Comparison of ENCODE assay signal across 9 cellular contexts in the genomic region with DNA sequence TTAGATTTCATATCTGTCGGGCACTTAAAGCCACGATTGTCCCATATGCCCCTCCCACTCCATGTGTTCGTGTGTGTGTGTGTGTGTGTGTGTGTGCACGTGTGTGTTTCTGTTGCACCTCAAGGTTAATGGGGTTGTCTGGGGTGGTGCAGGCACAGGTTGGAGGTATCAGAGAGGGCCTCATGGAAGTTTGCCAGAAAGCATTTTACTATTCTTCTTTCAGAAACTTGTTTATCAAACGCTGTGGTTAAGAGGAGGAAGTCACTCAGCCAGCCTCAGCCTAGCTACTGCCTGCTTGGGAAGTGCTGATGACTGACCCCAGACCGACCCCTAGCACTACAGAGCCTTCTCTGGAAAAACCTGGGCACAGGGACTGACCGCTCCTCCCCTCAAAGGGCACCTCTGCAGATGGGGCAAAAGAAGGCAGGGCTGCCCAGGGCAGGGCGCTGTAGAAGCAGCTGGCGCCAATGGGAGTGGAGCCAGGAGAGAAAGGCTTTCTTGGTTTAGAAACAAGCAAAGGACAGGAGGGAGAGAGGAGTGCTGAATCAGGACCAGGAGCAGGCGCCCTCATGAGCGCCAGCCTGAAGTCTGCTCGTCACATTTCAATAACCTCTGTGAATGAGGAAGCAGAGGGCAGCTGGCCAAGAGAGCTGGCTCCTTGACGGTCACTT. TPM values are rescaled to one million over a fixed set of nuclear protein-coding genes. Genes with fewer than 3 reads are reported as not detected.
A peak's percentile ranks its signal among the peaks of the same experiment; 100 is the strongest.
DNase-seq lines count a peak whose midpoint lies in the region; ATAC-seq and TF ChIP-seq lines count a peak whose summit lies in the region.
"Had no signal": no experiment of that assay in that cellular context is flagged by ENCODE, and none has a peak within 500 bp of the region (broad histone marks: within the 10 kb centered on the region; RNA-seq: fewer than 3 reads in every experiment).

No MANE protein-coding gene starts in this region.

- no peak overlapping the region for H3K4me3 Mint-ChIP-seq in activated CD8-positive, alpha-beta memory T cell treated with anti-CD3 and anti-CD28 coated beads, Interleukin-2, amount 10 ng/mL, durations not matched to agents 7 days and 5 days
- peak overlapping the region; percentile 42 for H3K4me3 Mint-ChIP-seq in activated naive CD8-positive, alpha-beta T cell treated with anti-CD3 and anti-CD28 coated beads for 36 hours
- H3K4me3 Mint-ChIP-seq in neural crest cell, result no peak overlapping the region

- no peak overlapping the region for H3K27ac ChIP-seq in WERI-Rb-1

- H3K27me3 ChIP-seq in WERI-Rb-1 (ENCODE audit: insufficient read depth, low read depth, severe bottlenecking), result no peaks in the 10 kb centered on the region

- no peaks in the 10 kb centered on the region for H3K36me3 Mint-ChIP-seq in activated CD8-positive, alpha-beta memory T cell treated with anti-CD3 and anti-CD28 coated beads, Interleukin-2, amount 10 ng/mL, durations not matched to agents 7 days and 5 days
- no peaks in the 10 kb centered on the region for H3K36me3 Mint-ChIP-seq in activated naive CD8-positive, alpha-beta T cell treated with anti-CD3 and anti-CD28 coated beads for 36 hours
- no peaks in the 10 kb centered on the region for H3K36me3 Mint-ChIP-seq in neural crest cell (ENCODE audit: low read depth)

- CTCF ChIA-PET in activated CD8-positive, alpha-beta memory T cell treated with anti-CD3 and anti-CD28 coated beads, Interleukin-2, amount 10 ng/mL, durations not matched to agents 7 days and 5 days (lab: Charles Lee), result interaction anchor here (0.7 to 1.6 kb wide), 2 partner anchors 40 to 309 kb away, joined by 3 to 6 read pairs; no protein-coding TSS in a partner anchor

- TF ChIP-seq CTCF in neural crest cell (conservative IDR thresholded peaks at IDR 0.05), result no peak
- TF ChIP-seq CTCF in WERI-Rb-1 (IDR thresholded peaks at IDR 0.05; ENCODE audit: low read depth, low read length), result no peak

- H3K9me3 ChIP-seq in WERI-Rb-1 (ENCODE audit: severe bottlenecking), result no peaks in the 10 kb centered on the region

- peak; percentile 57 for DNase-seq in activated CD8-positive, alpha-beta memory T cell treated with anti-CD3 and anti-CD28 coated beads, Interleukin-2, amount 10 ng/mL, durations not matched to agents 7 days and 5 days
- DNase-seq in activated CD8-positive, alpha-beta memory T cell treated with anti-CD3 and anti-CD28 coated beads, Interleukin-2, amount 50 U/mL, for 4 hours, result no peak
- peak; percentile 24 to 61 for DNase-seq in NCI-H524 (lab: John Stamatoyannopoulos, UW)
- peak; percentile 21 for DNase-seq in activated naive CD8-positive, alpha-beta T cell treated with anti-CD3 and anti-CD28 coated beads for 36 hours
- DNase-seq in neural crest cell (ENCODE audit: low read depth, low spot score), result no peak
- DNase-seq in WERI-Rb-1, result no peak
- DNase-seq in middle frontal gyrus (ENCODE audit: extremely low spot score, low spot score), result no peak
- DNase-seq in NK-92 (lab: John Stamatoyannopoulos, UW; ENCODE audit: unreplicated experiment), result no peak

- H3K36me3 ChIP-seq in WERI-Rb-1, result no peaks in the 10 kb centered on the region

- peaks cover 36% of the 10 kb centered on the region for H3K27me3 Mint-ChIP-seq in activated CD8-positive, alpha-beta memory T cell treated with anti-CD3 and anti-CD28 coated beads, Interleukin-2, amount 10 ng/mL, durations not matched to agents 7 days and 5 days
- H3K27me3 Mint-ChIP-seq in activated naive CD8-positive, alpha-beta T cell treated with anti-CD3 and anti-CD28 coated beads for 36 hours, result peaks cover 11% of the 10 kb centered on the region
- peaks cover 66% of the 10 kb centered on the region for H3K27me3 Mint-ChIP-seq in neural crest cell (ENCODE audit: low read depth)

- no peaks in the 10 kb centered on the region for H3K9me3 Mint-ChIP-seq in activated CD8-positive, alpha-beta memory T cell treated with anti-CD3 and anti-CD28 coated beads, Interleukin-2, amount 10 ng/mL, durations not matched to agents 7 days and 5 days (ENCODE audit: low read depth)
- H3K9me3 Mint-ChIP-seq in activated naive CD8-positive, alpha-beta T cell treated with anti-CD3 and anti-CD28 coated beads for 36 hours, result no peaks in the 10 kb centered on the region
- H3K9me3 Mint-ChIP-seq in neural crest cell, result no peaks in the 10 kb centered on the region

- H3K27ac Mint-ChIP-seq in activated CD8-positive, alpha-beta memory T cell treated with anti-CD3 and anti-CD28 coated beads, Interleukin-2, amount 10 ng/mL, durations not matched to agents 7 days and 5 days, result peak overlapping the region; percentile 16
- no peak overlapping the region for H3K27ac Mint-ChIP-seq in activated naive CD8-positive, alpha-beta T cell treated with anti-CD3 and anti-CD28 coated beads for 36 hours
- H3K27ac Mint-ChIP-seq in neural crest cell (ENCODE audit: unreplicated experiment), result peak overlapping the region; percentile 32

- H3K4me3 ChIP-seq in WERI-Rb-1 (ENCODE audit: low read depth, low read length), result no peak overlapping the region

- H3K4me1 Mint-ChIP-seq in activated CD8-positive, alpha-beta memory T cell treated with anti-CD3 and anti-CD28 coated beads, Interleukin-2, amount 10 ng/mL, durations not matched to agents 7 days and 5 days, result peaks cover 40% of the 10 kb centered on the region
- peaks cover 47% of the 10 kb centered on the region for H3K4me1 Mint-ChIP-seq in activated naive CD8-positive, alpha-beta T cell treated with anti-CD3 and anti-CD28 coated beads for 36 hours
- H3K4me1 Mint-ChIP-seq in neural crest cell, result peaks cover 40% of the 10 kb centered on the region

- ATAC-seq in activated CD8-positive, alpha-beta memory T cell treated with anti-CD3 and anti-CD28 coated beads, Interleukin-2, amount 10 ng/mL, durations not matched to agents 7 days and 5 days, result peak; percentile 64
- ATAC-seq: Panc1 had no signal

RNA-seq across cellular contexts. Expression of a gene that starts 3.9 kb away (rescaled TPM):
- not detected for total RNA-seq in activated CD8-positive, alpha-beta memory T cell treated with anti-CD3 and anti-CD28 coated beads, Interleukin-2, amount 10 ng/mL, durations not matched to agents 7 days and 5 days
- under 1 TPM; 0.30 to 0.33 TPM for total RNA-seq in activated naive CD8-positive, alpha-beta T cell treated with anti-CD3 and anti-CD28 coated beads for 36 hours
- total RNA-seq in neural crest cell, result 0.36 and 0.42 TPM in 2 replicates

Comparison
In these comparisons a context has a peak if more than half of its experiments do, and no peak if none do; other contexts are left out.
1. DNase-seq: peak in activated CD8-positive, alpha-beta memory T cell treated with anti-CD3 and anti-CD28 coated beads, Interleukin-2, amount 10 ng/mL, durations not matched to agents 7 days and 5 days (single experiment), NCI-H524 (2 of 2) and activated naive CD8-positive, alpha-beta T cell treated with anti-CD3 and anti-CD28 coated beads for 36 hours (single experiment); none in activated CD8-positive, alpha-beta memory T cell treated with anti-CD3 and anti-CD28 coated beads, Interleukin-2, amount 50 U/mL, for 4 hours (single experiment), neural crest cell (single experiment), WERI-Rb-1 (single experiment), middle frontal gyrus (single experiment) and NK-92 (single experiment).